24 cellular contexts compared by ENCODE assay signal in the genomic region with DNA sequence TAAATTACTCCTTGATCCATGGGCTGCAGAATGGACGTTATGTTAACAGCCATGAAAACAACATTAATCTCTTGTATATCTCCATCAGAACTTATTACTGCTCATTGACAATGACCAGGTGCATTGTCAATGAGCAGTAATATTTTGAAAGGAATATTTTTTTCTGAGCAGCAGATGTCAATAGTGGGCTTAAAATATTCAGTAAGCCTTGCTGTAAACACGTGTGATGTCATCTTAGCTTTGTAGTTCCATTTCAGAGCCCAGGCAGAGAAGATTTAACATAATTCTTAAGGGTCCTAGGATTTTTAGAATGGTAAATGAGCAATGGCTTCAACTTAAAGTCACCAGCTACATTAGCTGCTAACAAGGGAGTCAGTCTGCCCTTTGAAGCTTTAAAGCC. TPM values are rescaled to one million over a fixed set of nuclear protein-coding genes. Genes with fewer than 3 reads are reported as not detected.
DNase-seq lines count a peak whose midpoint lies in the region; ATAC-seq and TF ChIP-seq lines count a peak whose summit lies in the region.
"Had no signal": no experiment of that assay in that cellular context is flagged by ENCODE, and none has a peak within 500 bp of the region (broad histone marks: within the 10 kb centered on the region; RNA-seq: fewer than 3 reads in every experiment).

No MANE protein-coding gene starts in this region.

- H3K4me1 ChIP-seq in foreskin keratinocyte (no peaks in the 10 kb centered on the region), liver (ENCODE audit: control insufficient read depth in 4 of 4, insufficient read depth in 4 of 4, low read length in 3 of 4) (no peaks in the 10 kb centered on the region)
- H3K4me1 ChIP-seq: BE2C had no signal

- H3K27ac ChIP-seq in foreskin keratinocyte = no peak overlapping the region
- H3K27ac ChIP-seq in liver (ENCODE audit: low read depth in 1 of 2, low read length in 2 of 2) = no peak overlapping the region
- H3K27ac ChIP-seq: 22Rv1; BLaER1 treated with 17β-estradiol and CSF1 and Interleukin-3, amounts not matched to agents 10 nM and 100 nM had no signal

- H3K9ac ChIP-seq in liver (ENCODE audit: low read depth in 1 of 2, low read length in 2 of 2) = no peak overlapping the region
- H3K9ac ChIP-seq: BLaER1 treated with 17β-estradiol and CSF1 and Interleukin-3, amounts not matched to agents 10 nM and 100 nM had no signal

- H3K27me3 ChIP-seq in foreskin keratinocyte = peaks cover 18% of the 10 kb centered on the region
- no peaks in the 10 kb centered on the region for H3K27me3 ChIP-seq in liver (ENCODE audit: control insufficient read depth in 4 of 4, insufficient read depth in 4 of 4, low read length in 3 of 4)
- H3K27me3 ChIP-seq: BE2C; BLaER1 treated with 17β-estradiol and CSF1 and Interleukin-3, amounts not matched to agents 10 nM and 100 nM had no signal

- no peaks in the 10 kb centered on the region for H3K9me3 ChIP-seq in liver (ENCODE audit: control insufficient read depth in 4 of 4, low read length in 3 of 4)
- H3K9me3 ChIP-seq: BE2C; BLaER1 treated with 17β-estradiol and CSF1 and Interleukin-3, amounts not matched to agents 10 nM and 100 nM had no signal

- in situ Hi-C loops in KBM-7 (cut with MboI; ENCODE audit: low pct_unique_long_range_greater_than_20kb, low sequenced_read_pairs) = no loop called here

- no peak overlapping the region for H3K4me3 ChIP-seq in liver (ENCODE audit: low read depth in 1 of 3, low read length in 3 of 3)
- H3K4me3 ChIP-seq: BLaER1 treated with 17β-estradiol and CSF1 and Interleukin-3, amounts not matched to agents 10 nM and 100 nM; GM12878; GM23338 had no signal

- TF ChIP-seq RAD21 in liver (IDR thresholded peaks at IDR 0.05) = peak; percentile 52 to 57

- DNase-seq in DMS 273 (lab: John Stamatoyannopoulos, UW; ENCODE audit: unreplicated experiment) (peak; percentile 9), DMS 273 treated with DMSO at 0.1 percent for 48 hours (lab: John Stamatoyannopoulos, UW) (no peak), foreskin keratinocyte (no peak), inferior parietal cortex (ENCODE audit: extremely low spot score) (no peak), KBM-7 (no peak)
- DNase-seq: ACHN; AML-193; BE2C; Calu3; CD4-positive, alpha-beta T cell; CD8-positive, alpha-beta memory T cell; COR-L47; DMS79; EL; GDM1; H9 had no signal

- 19% methylated on average over 2 of the region's 2 CpGs for WGBS in liver

- H3K36me3 ChIP-seq in liver (ENCODE audit: control insufficient read depth in 4 of 4, insufficient read depth in 3 of 4, low read depth in 1 of 4, low read length in 3 of 4) = no peaks in the 10 kb centered on the region
- H3K36me3 ChIP-seq: BE2C; BLaER1 treated with 17β-estradiol and CSF1 and Interleukin-3, amounts not matched to agents 10 nM and 100 nM had no signal

- ATAC-seq in foreskin keratinocyte = no peak
- ATAC-seq: GM12878, GM23338, HCT116 had no signal

- TF ChIP-seq CTCF in foreskin keratinocyte (conservative IDR thresholded peaks at IDR 0.05) = peak; percentile 16
- TF ChIP-seq CTCF in liver (IDR thresholded peaks at IDR 0.05; ENCODE audit: low read depth, low read length, missing input control) = no peak

TF ChIP-seq in liver, 16 proteins besides CTCF, POLR2A, EP300 and RAD21:
- no peak for TF ChIP-seq YY1 (IDR thresholded peaks at IDR 0.05)
- no peak for TF ChIP-seq HNF4G (IDR thresholded peaks at IDR 0.05)
- TF ChIP-seq, protein P1, sequence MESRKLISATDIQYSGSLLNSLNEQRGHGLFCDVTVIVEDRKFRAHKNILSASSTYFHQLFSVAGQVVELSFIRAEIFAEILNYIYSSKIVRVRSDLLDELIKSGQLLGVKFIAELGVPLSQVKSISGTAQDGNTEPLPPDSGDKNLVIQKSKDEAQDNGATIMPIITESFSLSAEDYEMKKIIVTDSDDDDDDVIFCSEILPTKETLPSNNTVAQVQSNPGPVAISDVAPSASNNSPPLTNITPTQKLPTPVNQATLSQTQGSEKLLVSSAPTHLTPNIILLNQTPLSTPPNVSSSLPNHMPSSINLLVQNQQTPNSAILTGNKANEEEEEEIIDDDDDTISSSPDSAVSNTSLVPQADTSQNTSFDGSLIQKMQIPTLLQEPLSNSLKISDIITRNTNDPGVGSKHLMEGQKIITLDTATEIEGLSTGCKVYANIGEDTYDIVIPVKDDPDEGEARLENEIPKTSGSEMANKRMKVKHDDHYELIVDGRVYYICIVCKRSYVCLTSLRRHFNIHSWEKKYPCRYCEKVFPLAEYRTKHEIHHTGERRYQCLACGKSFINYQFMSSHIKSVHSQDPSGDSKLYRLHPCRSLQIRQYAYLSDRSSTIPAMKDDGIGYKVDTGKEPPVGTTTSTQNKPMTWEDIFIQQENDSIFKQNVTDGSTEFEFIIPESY (IDR thresholded peaks at IDR 0.05) = no peak
- no peak for TF ChIP-seq JUND (IDR thresholded peaks at IDR 0.05)
- TF ChIP-seq GABPA (IDR thresholded peaks at IDR 0.05 in 1 of 2, conservative IDR thresholded peaks at IDR 0.05 in 1 of 2) = no peak
- no peak for TF ChIP-seq ATF3 (IDR thresholded peaks at IDR 0.05)
- TF ChIP-seq, protein P2, sequence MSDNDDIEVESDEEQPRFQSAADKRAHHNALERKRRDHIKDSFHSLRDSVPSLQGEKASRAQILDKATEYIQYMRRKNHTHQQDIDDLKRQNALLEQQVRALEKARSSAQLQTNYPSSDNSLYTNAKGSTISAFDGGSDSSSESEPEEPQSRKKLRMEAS (IDR thresholded peaks at IDR 0.05) = no peak
- TF ChIP-seq SP1 (IDR thresholded peaks at IDR 0.05) = no peak
- no peak for TF ChIP-seq FOXA2 (IDR thresholded peaks at IDR 0.05)
- TF ChIP-seq RXRA (IDR thresholded peaks at IDR 0.05) = no peak
- TF ChIP-seq TAF1 (conservative IDR thresholded peaks at IDR 0.05) = no peak
- TF ChIP-seq HNF4A (conservative IDR thresholded peaks at IDR 0.05) = no peak
- no peak for TF ChIP-seq NR2F2 (IDR thresholded peaks at IDR 0.05)
- no peak for TF ChIP-seq REST (IDR thresholded peaks at IDR 0.05)
- no peak for TF ChIP-seq FOXA1 (IDR thresholded peaks at IDR 0.05)
- no peak for TF ChIP-seq EGR1 (IDR thresholded peaks at IDR 0.05; ENCODE audit: low read depth in 2 of 2)
TF ChIP-seq in liver: peak in this region for 0.

RNA-seq across cellular contexts. Expression of gene CFAP210, which starts 26.6 kb away (rescaled TPM):
- not detected in 2 replicates for total RNA-seq in foreskin keratinocyte
- 0.18 TPM in 1 of 2 replicates, not detected in the other for polyA plus RNA-seq in foreskin keratinocyte
- under 1 TPM; 0.08 to 0.33 TPM for total RNA-seq in liver
- under 1 TPM; 0.02 to 0.42 TPM for polyA plus RNA-seq in liver
- total RNA-seq: Calu3, GM12878, GM23338, H4 had no signal
- polyA plus RNA-seq: CD14-positive monocyte; CD8-positive, alpha-beta memory T cell; GM12878 had no signal

RNA-seq across cellular contexts. Expression of gene PHOSPHO2, which starts 26.7 kb away (rescaled TPM):
- 1.2 and 2.5 TPM in 2 replicates for total RNA-seq in foreskin keratinocyte
- polyA plus RNA-seq in foreskin keratinocyte = 1.0 and 2.0 TPM in 2 replicates
- 1 to 10 TPM; 2.5 to 4.7 TPM for total RNA-seq in liver
- polyA plus RNA-seq in liver = 1 to 10 TPM; 1.4 to 5.3 TPM
